13 cellular contexts compared by ENCODE assay signal in the genomic region with DNA sequence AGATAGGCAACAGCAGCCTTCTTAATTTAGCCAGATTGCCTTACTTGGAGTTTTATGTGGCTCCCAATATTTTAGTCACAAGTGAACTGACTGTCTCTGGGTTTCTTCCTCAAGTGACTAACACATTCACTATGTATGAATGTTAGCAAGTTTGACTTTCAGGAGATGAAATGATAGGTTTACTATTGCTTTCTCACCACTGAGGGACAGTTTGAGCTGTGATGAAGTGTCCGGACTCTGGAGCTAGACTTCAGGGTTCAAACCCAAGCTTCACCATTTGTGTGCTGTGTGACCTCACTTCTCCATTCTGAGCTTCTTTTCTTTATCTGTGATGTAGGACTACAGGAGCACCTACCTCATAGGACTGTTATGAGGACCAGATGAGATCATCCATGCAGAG. TPM values are rescaled to one million over a fixed set of nuclear protein-coding genes. Genes with fewer than 3 reads are reported as not detected.
A peak's percentile ranks its signal among the peaks of the same experiment; 100 is the strongest.
DNase-seq lines count a peak whose midpoint lies in the region; ATAC-seq and TF ChIP-seq lines count a peak whose summit lies in the region.
"Had no signal": no experiment of that assay in that cellular context is flagged by ENCODE, and none has a peak within 500 bp of the region (broad histone marks: within the 10 kb centered on the region; RNA-seq: fewer than 3 reads in every experiment).

No MANE protein-coding gene starts in this region.

- peak; percentile 14 for TF ChIP-seq EP300 in transverse colon (IDR thresholded peaks at IDR 0.05; ENCODE audit: low read depth)

- in situ Hi-C loops in transverse colon (cut with MboI; ENCODE audit: low pct_ligation_motif_present in 1 of 4, low pct_unique_long_range_greater_than_20kb in 1 of 4, low sequenced_read_pairs in 3 of 4): no loop called here

- H3K9me3 Mint-ChIP-seq in activated T-helper 17 cell treated with anti-CD3 and anti-CD28 coated beads, Interleukin-2, amount 50 U/mL, for 72 hours: no peaks in the 10 kb centered on the region
- H3K9me3 Mint-ChIP-seq: activated T-helper 2 cell treated with anti-CD3 and anti-CD28 coated beads, Interferon-gamma antibody, Interleukin-2, Interleukin-4, amounts not matched to agents 10 μg/mL and 5 μg/mL and 100 μg/mL, durations not matched to agents 14 hours and 24 hours and 36 hours; GM23338; mesothelial cell of epicardium had no signal

- H3K27me3 Mint-ChIP-seq in activated T-helper 17 cell treated with anti-CD3 and anti-CD28 coated beads, Interleukin-2, amount 50 U/mL, for 72 hours: no peaks in the 10 kb centered on the region

- H3K27ac Mint-ChIP-seq in activated T-helper 17 cell treated with anti-CD3 and anti-CD28 coated beads, Interleukin-2, amount 50 U/mL, for 72 hours: peak overlapping the region; percentile 5
- H3K27ac Mint-ChIP-seq: activated T-helper 2 cell treated with anti-CD3 and anti-CD28 coated beads, Interferon-gamma antibody, Interleukin-2, Interleukin-4, amounts not matched to agents 10 μg/mL and 5 μg/mL and 100 μg/mL, durations not matched to agents 14 hours and 24 hours and 36 hours; GM23338; mesothelial cell of epicardium had no signal

- TF ChIP-seq POLR2A in transverse colon (IDR thresholded peaks at IDR 0.05): no peak

- peaks cover 14% of the 10 kb centered on the region for H3K4me1 Mint-ChIP-seq in activated T-helper 17 cell treated with anti-CD3 and anti-CD28 coated beads, Interleukin-2, amount 50 U/mL, for 72 hours
- H3K4me1 Mint-ChIP-seq: GM23338, mesothelial cell of epicardium had no signal

- H3K4me3 Mint-ChIP-seq in activated T-helper 17 cell treated with anti-CD3 and anti-CD28 coated beads, Interleukin-2, amount 50 U/mL, for 72 hours: no peak overlapping the region
- H3K4me3 Mint-ChIP-seq: GM23338, mesothelial cell of epicardium had no signal

- H3K4me1 ChIP-seq in foreskin keratinocyte: peaks cover 35% of the 10 kb centered on the region
- H3K4me1 ChIP-seq in transverse colon: peaks cover 17 to 50% (median 30%) of the 10 kb centered on the region in 4 donors
- H3K4me1 ChIP-seq: right lobe of liver had no signal

- peaks cover 44% of the 10 kb centered on the region for H3K36me3 Mint-ChIP-seq in activated T-helper 17 cell treated with anti-CD3 and anti-CD28 coated beads, Interleukin-2, amount 50 U/mL, for 72 hours (ENCODE audit: low read depth)

- ATAC-seq in left cardiac atrium (peak; percentile 42 to 61), left ventricle myocardium superior (no peak), foreskin keratinocyte (peak; percentile 92)
- peak; percentile 49 for ATAC-seq in activated T-helper 17 cell treated with anti-CD3 and anti-CD28 coated beads, Interleukin-2, amount 50 U/mL, for 72 hours (replicated peaks)
- ATAC-seq: GM23338 had no signal

- POLR2A ChIA-PET in HEK293T (lab: Yijun Ruan, JAX): no interaction called here

- CTCF ChIA-PET in HEK293T (lab: Yijun Ruan, JAX): interaction anchor here (0.5 kb wide), 1 partner anchor 450 kb away, joined by 3 read pairs; no protein-coding TSS in a partner anchor

- H3K27ac ChIP-seq in foreskin keratinocyte (no peak overlapping the region), transverse colon (peak overlapping the region; percentile 73 to 85 (median 83))
- H3K27ac ChIP-seq: right lobe of liver had no signal

- H3K27me3 ChIP-seq in foreskin keratinocyte (no peaks in the 10 kb centered on the region), transverse colon (no peaks in the 10 kb centered on the region)
- H3K27me3 ChIP-seq: right lobe of liver had no signal

- H3K4me3 ChIP-seq in transverse colon: no peak overlapping the region
- H3K4me3 ChIP-seq: GM23338, right lobe of liver had no signal

- TF ChIP-seq CTCF in foreskin keratinocyte (conservative IDR thresholded peaks at IDR 0.05) (no peak), transverse colon (IDR thresholded peaks at IDR 0.05) (no peak)

- H3K9me3 ChIP-seq in transverse colon: no peaks in the 10 kb centered on the region
- H3K9me3 ChIP-seq: right lobe of liver had no signal

- H3K36me3 ChIP-seq in transverse colon: peaks cover 0 to 4% (median 0%) of the 10 kb centered on the region in 4 donors

- no peak for DNase-seq in left cardiac atrium
- DNase-seq in left ventricle myocardium superior: no peak
- DNase-seq in foreskin keratinocyte: peak; percentile 80 to 89
- no peak for DNase-seq in transverse colon
- no peak for DNase-seq in T-helper 2 cell
- no peak for DNase-seq in HEK293T (ENCODE audit: extremely low spot score)
- no peak for DNase-seq in NAMALWA (ENCODE audit: low spot score)
- DNase-seq: activated CD4-positive, CD25-positive, alpha-beta regulatory T cell treated with anti-CD3 and anti-CD28 coated beads, Interleukin-2, amount 50 U/mL, for 72 hours; right lobe of liver had no signal

- intact Hi-C loops in left cardiac atrium (cut with DNase I) (no loop called here), left ventricle myocardium superior (cut with micrococcal nuclease) (no loop called here), transverse colon (cut with DNase I; ENCODE audit: low total_unique reads) (no loop called here)

- 79 to 83% methylated on average over 1 of the region's 1 CpG for WGBS in transverse colon (ENCODE audit: low coverage in 1 of 2), 2 donors

TF ChIP-seq in HEK293T, 16 proteins besides CTCF, POLR2A, EP300 and RAD21:
- no peak for TF ChIP-seq NFRKB (IDR thresholded peaks at IDR 0.05)
- TF ChIP-seq SP1 (IDR thresholded peaks at IDR 0.05): no peak
- TF ChIP-seq SUZ12 (IDR thresholded peaks at IDR 0.05): no peak
- TF ChIP-seq TARDBP (IDR thresholded peaks at IDR 0.05): no peak
- TF ChIP-seq ARNT (IDR thresholded peaks at IDR 0.05): no peak
- TF ChIP-seq CTBP1 (IDR thresholded peaks at IDR 0.05; ENCODE audit: borderline replicate concordance): no peak
- no peak for TF ChIP-seq FOXA1 (IDR thresholded peaks at IDR 0.05)
- no peak for TF ChIP-seq FOXK2 (IDR thresholded peaks at IDR 0.05)
- TF ChIP-seq, protein P1, sequence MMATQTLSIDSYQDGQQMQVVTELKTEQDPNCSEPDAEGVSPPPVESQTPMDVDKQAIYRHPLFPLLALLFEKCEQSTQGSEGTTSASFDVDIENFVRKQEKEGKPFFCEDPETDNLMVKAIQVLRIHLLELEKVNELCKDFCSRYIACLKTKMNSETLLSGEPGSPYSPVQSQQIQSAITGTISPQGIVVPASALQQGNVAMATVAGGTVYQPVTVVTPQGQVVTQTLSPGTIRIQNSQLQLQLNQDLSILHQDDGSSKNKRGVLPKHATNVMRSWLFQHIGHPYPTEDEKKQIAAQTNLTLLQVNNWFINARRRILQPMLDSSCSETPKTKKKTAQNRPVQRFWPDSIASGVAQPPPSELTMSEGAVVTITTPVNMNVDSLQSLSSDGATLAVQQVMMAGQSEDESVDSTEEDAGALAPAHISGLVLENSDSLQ (IDR thresholded peaks at IDR 0.05): no peak
- TF ChIP-seq FOXM1 (IDR thresholded peaks at IDR 0.05; ENCODE audit: borderline replicate concordance): no peak
- TF ChIP-seq ELF4 (IDR thresholded peaks at IDR 0.05): no peak
- TF ChIP-seq L3MBTL2 (conservative IDR thresholded peaks at IDR 0.05): no peak
TF ChIP-seq in HEK293T: peak in this region for 0.

RNA-seq across cellular contexts. Expression of a gene that starts 8.2 kb away (rescaled TPM):
- total RNA-seq in left cardiac atrium: 10 to 100 TPM in 1 of 2 donors, 1 to 10 TPM in 1; 8.8 to 12.4 TPM
- 15.4 TPM for total RNA-seq in left ventricle myocardium superior
- 10 to 100 TPM in 1 of 2 donors, 1 to 10 TPM in 1; 6.0 to 13.4 TPM for total RNA-seq in activated T-helper 17 cell treated with anti-CD3 and anti-CD28 coated beads, Interleukin-2, amount 50 U/mL, for 72 hours
- 8.6 and 9.6 TPM in 2 replicates for total RNA-seq in foreskin keratinocyte
- 5.5 TPM in 2 replicates for polyA plus RNA-seq in foreskin keratinocyte
- total RNA-seq in transverse colon: 10 to 100 TPM; 15.5 to 75.9 (median 17.7) TPM

RNA-seq across cellular contexts. Expression of a gene that starts 44.1 kb away (rescaled TPM):
- total RNA-seq in left cardiac atrium (under 1 TPM; 0.42 to 0.65 TPM), left ventricle myocardium superior (0.20 TPM), foreskin keratinocyte (38.1 and 51.8 TPM in 2 replicates), transverse colon (10 to 100 TPM in 3 of 4 donors, 1 to 10 TPM in 1; 7.2 to 42.3 (median 19.6) TPM)
- total RNA-seq in activated T-helper 17 cell treated with anti-CD3 and anti-CD28 coated beads, Interleukin-2, amount 50 U/mL, for 72 hours: 10 to 100 TPM; 15.9 to 18.3 TPM
- polyA plus RNA-seq in foreskin keratinocyte: 24.9 and 36.6 TPM in 2 replicates

Comparison
In these comparisons a context has a peak if more than half of its experiments do, and no peak if none do; other contexts are left out.
1. DNase-seq: peak in foreskin keratinocyte (2 of 2); none in left cardiac atrium (single experiment), left ventricle myocardium superior (single experiment), transverse colon (single experiment), T-helper 2 cell (0 of 5), HEK293T (single experiment) and NAMALWA (single experiment).